In genomic region chr10:127918570-127918969, GRCh38 we compare ENCODE assay signal across 18 cellular contexts. TPM values are rescaled to one million over a fixed set of nuclear protein-coding genes. Genes with fewer than 3 reads are reported as not detected.
DNase-seq lines count a peak whose midpoint lies in the region; ATAC-seq and TF ChIP-seq lines count a peak whose summit lies in the region.
"Had no signal": no experiment of that assay in that cellular context is flagged by ENCODE, and none has a peak within 500 bp of the region (broad histone marks: within the 10 kb centered on the region; RNA-seq: fewer than 3 reads in every experiment).

No MANE protein-coding gene starts in this region.

- H3K27me3 ChIP-seq in heart left ventricle, result no peaks in the 10 kb centered on the region
- no peaks in the 10 kb centered on the region for H3K27me3 ChIP-seq in osteoblast (ENCODE audit: insufficient read depth, low read length)
- H3K27me3 ChIP-seq: Peyer's patch had no signal

- no peak overlapping the region for H3K4me3 ChIP-seq in heart left ventricle
- H3K4me3 ChIP-seq in osteoblast (ENCODE audit: insufficient read depth, low read length), result no peak overlapping the region
- H3K4me3 ChIP-seq: Peyer's patch had no signal

- H3K27ac Mint-ChIP-seq in CD14-positive monocyte, result peak overlapping the region; percentile 87 to 96 (median 94)
- H3K27ac Mint-ChIP-seq: activated T-helper 2 cell treated with anti-CD3 and anti-CD28 coated beads, Interferon-gamma antibody, Interleukin-2, Interleukin-4, amounts not matched to agents 10 μg/mL and 5 μg/mL and 100 μg/mL, durations not matched to agents 14 hours and 24 hours and 36 hours; progenitor cell of endocrine pancreas had no signal

- peak in 2 of 4 donors; percentile 19 to 26 for ATAC-seq in heart left ventricle
- ATAC-seq in HG03139 (IDR thresholded peaks at IDR 0.05; ENCODE audit: unreplicated experiment), result no peak
- ATAC-seq in esophagus mucosa, result no peak

- TF ChIP-seq CTCF in CD14-positive monocyte (IDR thresholded peaks at IDR 0.05) (no peak), heart left ventricle (IDR thresholded peaks at IDR 0.05) (no peak), osteoblast (IDR thresholded peaks at IDR 0.05; ENCODE audit: extremely low read depth, low read depth, low read length) (no peak)

- peaks cover 6 to 14% (median 11%) of the 10 kb centered on the region in 7 donors for H3K9me3 Mint-ChIP-seq in CD14-positive monocyte
- H3K9me3 Mint-ChIP-seq: activated T-helper 2 cell treated with anti-CD3 and anti-CD28 coated beads, Interferon-gamma antibody, Interleukin-2, Interleukin-4, amounts not matched to agents 10 μg/mL and 5 μg/mL and 100 μg/mL, durations not matched to agents 14 hours and 24 hours and 36 hours; nephron progenitor cell had no signal

- peaks cover 0 to 6% (median 2%) of the 10 kb centered on the region in 3 donors for H3K27me3 Mint-ChIP-seq in CD14-positive monocyte (ENCODE audit: low read depth in 3 of 3)

- H4K20me1 ChIP-seq in osteoblast (ENCODE audit: insufficient read depth, low read length), result no peaks in the 10 kb centered on the region

- peak overlapping the region in 8 of 12 donors; percentile 48 to 87 (median 78) for H3K27ac ChIP-seq in heart left ventricle
- H3K27ac ChIP-seq in osteoblast (ENCODE audit: low read depth, low read length), result peak overlapping the region; percentile 96

- H3K36me3 ChIP-seq in heart left ventricle (no peaks in the 10 kb centered on the region), osteoblast (ENCODE audit: insufficient read depth, low read length) (no peaks in the 10 kb centered on the region)
- H3K36me3 ChIP-seq: Peyer's patch had no signal

- H3K4me1 ChIP-seq in heart left ventricle (peaks cover 0 to 74% (median 58%) of the 10 kb centered on the region in 12 donors), osteoblast (ENCODE audit: insufficient read depth, low read length) (peaks cover 38% of the 10 kb centered on the region)

- WGBS in heart left ventricle, 4 donors, result 68 to 86% (median 75%) methylated on average over 5 of the region's 5 CpGs

- peaks cover 17 to 34% of the 10 kb centered on the region in 2 donors for H3K36me3 Mint-ChIP-seq in CD14-positive monocyte

- H3K9me3 ChIP-seq in heart left ventricle (no peaks in the 10 kb centered on the region), osteoblast (ENCODE audit: low read depth, low read length) (no peaks in the 10 kb centered on the region)
- H3K9me3 ChIP-seq: Peyer's patch had no signal

- H3K4me3 Mint-ChIP-seq in CD14-positive monocyte, result peak overlapping the region in 1 of 2 donors; percentile 81
- H3K4me3 Mint-ChIP-seq: nephron progenitor cell had no signal

- intact Hi-C loops in CD14-positive monocyte (cut with micrococcal nuclease), result no loop called here
- intact Hi-C loops in heart left ventricle (cut with DNase I), result no loop called here

- DNase-seq in CD14-positive monocyte (ENCODE audit: low spot score) (no peak), NOMO-1 treated with dmso at 0.1 percent for 144 hours (lab: John Stamatoyannopoulos, UW; ENCODE audit: unreplicated experiment) (peak; percentile 16), heart left ventricle (peak in 3 of 5 donors; percentile 64 to 75 (median 72)), osteoblast (ENCODE audit: insufficient read length, low spot score, missing footprints) (no peak), DMS114 treated with DMSO at 0.1 percent for 48 hours (lab: John Stamatoyannopoulos, UW; ENCODE audit: unreplicated experiment) (no peak)
- DNase-seq: EL; kidney; NCI-H187 treated with DMSO at 0.1 percent for 48 hours; NCI-H2227 treated with DMSO at 0.1 percent for 48 hours; nephron progenitor cell; Peyer's patch; stimulated activated CD8-positive, alpha-beta memory T cell treated with anti-CD3 and anti-CD28 coated beads, Interleukin-4, amount 100 ng/mL, for 48 hours had no signal

- no peak overlapping the region for H3K4me2 ChIP-seq in osteoblast (ENCODE audit: insufficient read depth, low read length)

- peaks cover 71% of the 10 kb centered on the region for H3K4me1 Mint-ChIP-seq in CD14-positive monocyte
- H3K4me1 Mint-ChIP-seq: nephron progenitor cell had no signal

- TF ChIP-seq POLR2A in heart left ventricle (IDR thresholded peaks at IDR 0.05), result no peak

- H2AFZ ChIP-seq in osteoblast (ENCODE audit: low read length), result no peak overlapping the region

- H3K79me2 ChIP-seq in osteoblast (ENCODE audit: insufficient read depth, low read length), result peaks cover 5% of the 10 kb centered on the region

RNA-seq across cellular contexts. Expression of gene PTPRE, which starts 11.7 kb away (rescaled TPM):
- polyA plus RNA-seq in CD14-positive monocyte (100 to 1,000 TPM in 1 of 2 donors, 10 to 100 TPM in 1; 95.2 to 125 TPM), heart left ventricle (10 to 100 TPM in 1 of 2 donors, 1 to 10 TPM in 1; 6.9 to 18.4 TPM)
- total RNA-seq in heart left ventricle (10 to 100 TPM; 13.9 to 55.0 (median 26.8) TPM), osteoblast (5.9 and 9.0 TPM in 2 replicates), esophagus mucosa (23.1 TPM)

RNA-seq across cellular contexts. Expression of gene CLRN3, which starts 25.8 kb away (rescaled TPM):
- polyA plus RNA-seq in CD14-positive monocyte, result under 1 TPM in 1 of 2 donors, not detected in 1; 0.16 TPM
- total RNA-seq in heart left ventricle, result under 1 TPM in 1 of 9 donors, not detected in 8; 0.35 TPM
- polyA plus RNA-seq in heart left ventricle, result not detected
- not detected in 2 replicates for total RNA-seq in osteoblast
- not detected for total RNA-seq in esophagus mucosa
- total RNA-seq: activated T-helper 2 cell treated with anti-CD3 and anti-CD28 coated beads, Interferon-gamma antibody, Interleukin-2, Interleukin-4, amounts not matched to agents 10 μg/mL and 5 μg/mL and 100 μg/mL, durations not matched to agents 14 hours and 24 hours and 36 hours; bronchial epithelial cell; fibroblast of villous mesenchyme had no signal

Comparison
In these comparisons a context has a peak if more than half of its experiments do, and no peak if none do; other contexts are left out.
1. DNase-seq: peak in NOMO-1 treated with dmso at 0.1 percent for 144 hours (single experiment) and heart left ventricle (3 of 5); none in CD14-positive monocyte (single experiment), osteoblast (single experiment) and DMS114 treated with DMSO at 0.1 percent for 48 hours (single experiment).